1 cellular context compared by ENCODE assay signal in the genomic region with DNA sequence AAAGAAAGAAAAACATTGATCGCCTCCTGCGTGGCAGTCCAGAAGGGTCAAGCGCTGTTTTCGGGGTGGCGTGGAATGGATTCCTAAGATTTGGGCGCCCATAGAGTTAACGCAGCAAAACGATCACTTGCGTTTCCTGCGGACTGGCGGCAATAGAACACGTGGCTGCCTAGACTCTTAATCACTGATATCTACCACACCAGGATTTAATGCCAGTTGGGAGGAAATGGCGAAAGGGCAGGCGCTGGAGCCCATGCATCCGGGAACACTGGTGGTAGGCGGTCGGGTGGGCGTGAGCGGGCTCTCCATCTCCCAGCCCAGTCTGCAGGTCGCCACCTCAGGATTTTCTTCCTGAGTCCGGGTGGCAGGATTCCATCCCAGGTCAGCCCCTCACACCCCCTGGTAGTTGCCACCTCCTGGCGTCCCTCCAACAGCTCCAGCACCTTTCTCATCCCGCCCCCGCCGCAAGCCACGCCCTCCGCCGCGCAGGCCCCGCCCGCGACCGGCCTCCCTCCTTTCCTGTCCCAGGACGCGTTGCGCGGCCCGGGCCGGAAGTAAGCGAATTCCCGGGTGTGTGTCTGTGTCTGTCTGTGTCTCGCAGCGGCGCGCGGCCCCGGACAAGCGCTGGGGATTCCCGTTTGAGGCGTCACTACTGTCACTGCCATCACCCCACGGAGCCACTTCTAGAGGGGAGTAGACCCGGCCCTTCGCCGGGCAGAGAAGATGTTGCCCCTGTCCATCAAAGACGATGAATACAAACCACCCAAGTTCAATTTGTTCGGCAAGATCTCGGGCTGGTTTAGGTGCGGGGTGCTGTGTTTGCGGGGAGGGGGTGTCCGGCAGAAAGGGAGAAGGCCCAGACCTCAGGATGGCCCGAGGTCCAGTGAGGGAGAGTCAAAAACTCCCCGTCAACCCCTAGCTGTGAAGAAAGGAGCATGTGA.
TF ChIP-seq lines count a peak whose summit lies in the region.

A gene with protein sequence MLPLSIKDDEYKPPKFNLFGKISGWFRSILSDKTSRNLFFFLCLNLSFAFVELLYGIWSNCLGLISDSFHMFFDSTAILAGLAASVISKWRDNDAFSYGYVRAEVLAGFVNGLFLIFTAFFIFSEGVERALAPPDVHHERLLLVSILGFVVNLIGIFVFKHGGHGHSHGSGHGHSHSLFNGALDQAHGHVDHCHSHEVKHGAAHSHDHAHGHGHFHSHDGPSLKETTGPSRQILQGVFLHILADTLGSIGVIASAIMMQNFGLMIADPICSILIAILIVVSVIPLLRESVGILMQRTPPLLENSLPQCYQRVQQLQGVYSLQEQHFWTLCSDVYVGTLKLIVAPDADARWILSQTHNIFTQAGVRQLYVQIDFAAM (plus strand): TSS at position 551 of the 941 bp plus-strand sequence. CDS start 173 bp downstream, at position 724.

TF ChIP-seq in H1, 55 proteins besides CTCF, POLR2A, EP300 and RAD21:
- TF ChIP-seq TAF1 (IDR thresholded peaks at IDR 0.05; ENCODE audit: low read depth, low read length) (peak; percentile 61), RBBP5 (IDR thresholded peaks at IDR 0.05; ENCODE audit: borderline replicate concordance, low read depth, low read length) (peak; percentile 31; the same call in 1 of the 2 replicates), GABPA (IDR thresholded peaks at IDR 0.05; ENCODE audit: borderline replicate concordance, insufficient read depth, low read length) (no peak; the same call in 1 of the 2 replicates), KDM4A (IDR thresholded peaks at IDR 0.05; ENCODE audit: low read depth, low read length, severe bottlenecking) (peak; percentile 64), ASH2L (IDR thresholded peaks at IDR 0.05; ENCODE audit: low read length) (peak; percentile 46), NRF1 (IDR thresholded peaks at IDR 0.05; ENCODE audit: low read depth, low read length) (no peak), SP2 (IDR thresholded peaks at IDR 0.05; ENCODE audit: low read length) (no peak), BCL11A (IDR thresholded peaks at IDR 0.05; ENCODE audit: low read depth in 2 of 2, low read length in 2 of 2) (no peak), CBX8 (IDR thresholded peaks at IDR 0.05; ENCODE audit: borderline replicate concordance, low read depth, low read length) (no peak), CHD2 (IDR thresholded peaks at IDR 0.05; ENCODE audit: low read length) (no peak), GTF2F1 (IDR thresholded peaks at IDR 0.05; ENCODE audit: borderline replicate concordance, low read depth, low read length) (no peak), EGR1 (IDR thresholded peaks at IDR 0.05; ENCODE audit: borderline replicate concordance, low read depth, low read length) (0 out of 2 replicates have a peak, but pooled peaks have one; percentile 62), SIX5 (IDR thresholded peaks at IDR 0.05; ENCODE audit: low read depth, low read length) (no peak), YY1 (IDR thresholded peaks at IDR 0.05; ENCODE audit: low read depth, low read length) (no peak), BACH1 (IDR thresholded peaks at IDR 0.05; ENCODE audit: low read length) (no peak), EZH2 (IDR thresholded peaks at IDR 0.05; ENCODE audit: low read depth, low read length, severe bottlenecking) (no peak), PHF8 (conservative IDR thresholded peaks at IDR 0.05; ENCODE audit: low read depth, low read length) (peak; percentile 63), SUZ12 (IDR thresholded peaks at IDR 0.05; ENCODE audit: low read length) (no peak), POLR2AphosphoS5 (IDR thresholded peaks at IDR 0.05; ENCODE audit: low read depth, low read length) (peak; percentile 67), HDAC2 (IDR thresholded peaks at IDR 0.05; ENCODE audit: borderline replicate concordance in 1 of 2, low read depth in 2 of 2, low read length in 2 of 2) (no peak), TAF7 (optimal IDR thresholded peaks at IDR 0.05; ENCODE audit: borderline replicate concordance, low read depth, low read length) (peak; percentile 43), CHD1 (IDR thresholded peaks at IDR 0.05; ENCODE audit: low read depth, low read length) (no peak; the same call in 1 of the 2 replicates), BRCA1 (IDR thresholded peaks at IDR 0.05; ENCODE audit: low read depth, low read length) (no peak), TEAD4 (IDR thresholded peaks at IDR 0.05; ENCODE audit: low read depth, low read length) (no peak), JUN (IDR thresholded peaks at IDR 0.05; ENCODE audit: low read depth, low read length) (no peak), SIRT6 (IDR thresholded peaks at IDR 0.05; ENCODE audit: low read length) (no peak), SIN3A (conservative IDR thresholded peaks at IDR 0.05 in 1 of 2, IDR thresholded peaks at IDR 0.05 in 1 of 2; ENCODE audit: low read depth in 1 of 2, low read length in 2 of 2) (peak in 1 of 2 experiments; percentile 11; a peak in 2 of 4 replicates), SAP30 (IDR thresholded peaks at IDR 0.05; ENCODE audit: insufficient read depth, insufficient replicate concordance, low read length) (peak; percentile 91), CREB1 (IDR thresholded peaks at IDR 0.05) (no peak; the same call in 1 of the 2 replicates), CTBP2 (IDR thresholded peaks at IDR 0.05; ENCODE audit: borderline replicate concordance, insufficient read depth, insufficient read length, low read length) (no peak), SP1 (IDR thresholded peaks at IDR 0.05; ENCODE audit: low read depth, low read length) (no peak)
- TF ChIP-seq, protein P1, sequence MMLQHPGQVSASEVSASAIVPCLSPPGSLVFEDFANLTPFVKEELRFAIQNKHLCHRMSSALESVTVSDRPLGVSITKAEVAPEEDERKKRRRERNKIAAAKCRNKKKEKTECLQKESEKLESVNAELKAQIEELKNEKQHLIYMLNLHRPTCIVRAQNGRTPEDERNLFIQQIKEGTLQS (IDR thresholded peaks at IDR 0.05; ENCODE audit: insufficient read depth, low read depth, low read length): no peak
- TF ChIP-seq, protein P2, sequence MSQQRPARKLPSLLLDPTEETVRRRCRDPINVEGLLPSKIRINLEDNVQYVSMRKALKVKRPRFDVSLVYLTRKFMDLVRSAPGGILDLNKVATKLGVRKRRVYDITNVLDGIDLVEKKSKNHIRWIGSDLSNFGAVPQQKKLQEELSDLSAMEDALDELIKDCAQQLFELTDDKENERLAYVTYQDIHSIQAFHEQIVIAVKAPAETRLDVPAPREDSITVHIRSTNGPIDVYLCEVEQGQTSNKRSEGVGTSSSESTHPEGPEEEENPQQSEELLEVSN (IDR thresholded peaks at IDR 0.05): peak; percentile 48
- TF ChIP-seq, protein P3, sequence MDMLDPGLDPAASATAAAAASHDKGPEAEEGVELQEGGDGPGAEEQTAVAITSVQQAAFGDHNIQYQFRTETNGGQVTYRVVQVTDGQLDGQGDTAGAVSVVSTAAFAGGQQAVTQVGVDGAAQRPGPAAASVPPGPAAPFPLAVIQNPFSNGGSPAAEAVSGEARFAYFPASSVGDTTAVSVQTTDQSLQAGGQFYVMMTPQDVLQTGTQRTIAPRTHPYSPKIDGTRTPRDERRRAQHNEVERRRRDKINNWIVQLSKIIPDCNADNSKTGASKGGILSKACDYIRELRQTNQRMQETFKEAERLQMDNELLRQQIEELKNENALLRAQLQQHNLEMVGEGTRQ (IDR thresholded peaks at IDR 0.05; ENCODE audit: low read length): peak; percentile 6; the same call in 1 of the 2 replicates
- TF ChIP-seq, protein P4, sequence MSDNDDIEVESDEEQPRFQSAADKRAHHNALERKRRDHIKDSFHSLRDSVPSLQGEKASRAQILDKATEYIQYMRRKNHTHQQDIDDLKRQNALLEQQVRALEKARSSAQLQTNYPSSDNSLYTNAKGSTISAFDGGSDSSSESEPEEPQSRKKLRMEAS (IDR thresholded peaks at IDR 0.05): peak; percentile 71
TF ChIP-seq in H1: peak in this region for 13.
